9 cellular contexts compared by ENCODE assay signal in the genomic region with DNA sequence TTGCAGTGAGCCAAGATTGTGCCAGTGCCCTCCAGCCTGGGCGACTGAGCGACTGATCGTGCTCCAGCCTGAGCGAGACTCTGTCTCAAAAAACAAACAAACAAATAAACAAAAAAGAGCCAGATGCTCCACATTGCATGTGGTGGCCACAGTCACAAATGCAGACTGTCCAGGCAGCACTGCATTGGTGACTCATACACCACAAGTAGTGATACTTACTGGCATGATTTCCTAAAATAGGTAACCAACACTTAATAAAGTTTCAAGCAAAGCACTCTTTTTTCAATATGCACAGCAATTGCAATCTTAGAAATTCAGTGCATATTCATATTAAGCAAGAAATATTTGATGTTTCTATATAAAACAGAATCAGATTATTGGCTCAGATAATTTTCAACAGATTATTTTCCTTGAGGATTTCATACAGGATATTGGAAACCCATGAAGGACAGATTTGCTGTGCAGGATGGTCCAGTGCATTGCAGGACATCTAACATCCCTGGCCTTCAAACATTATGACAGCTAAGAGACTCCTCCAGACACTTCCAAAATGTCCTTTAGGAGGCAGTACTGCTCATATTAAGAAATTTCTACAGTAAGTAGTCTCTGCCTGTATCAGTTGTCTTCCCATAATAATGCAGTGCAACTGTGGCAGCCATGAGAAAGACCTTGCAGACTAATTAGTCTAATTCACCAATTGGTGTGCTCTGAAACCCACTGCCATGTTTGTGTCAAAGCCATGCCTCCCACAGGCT. TPM values are rescaled to one million over a fixed set of nuclear protein-coding genes. Genes with fewer than 3 reads are reported as not detected.
DNase-seq lines count a peak whose midpoint lies in the region; ATAC-seq and TF ChIP-seq lines count a peak whose summit lies in the region.
"Had no signal": no experiment of that assay in that cellular context is flagged by ENCODE, and none has a peak within 500 bp of the region (broad histone marks: within the 10 kb centered on the region; RNA-seq: fewer than 3 reads in every experiment).

No MANE protein-coding gene starts in this region.

- 98% methylated on average over 4 of the region's 4 CpGs for WGBS in esophagus muscularis mucosa

- H3K27ac ChIP-seq in esophagus muscularis mucosa (replicated peaks in 1 of 4), result no peak overlapping the region
- H3K27ac ChIP-seq: ascending aorta had no signal

- intact Hi-C loops in esophagus muscularis mucosa (cut with DNase I), result no loop called here

- H3K27me3 ChIP-seq in esophagus muscularis mucosa, result no peaks in the 10 kb centered on the region
- H3K27me3 ChIP-seq: ascending aorta had no signal

- TF ChIP-seq EP300 in esophagus muscularis mucosa (IDR thresholded peaks at IDR 0.05), result no peak

- peak; percentile 28 for TF ChIP-seq CTCF in GM13976 (IDR thresholded peaks at IDR 0.05; ENCODE audit: borderline replicate concordance, control extremely low read depth, extremely low read depth, insufficient read depth, missing control alignments)
- TF ChIP-seq CTCF in fibroblast of pulmonary artery (IDR thresholded peaks at IDR 0.05; ENCODE audit: low read length, missing control alignments), result peak; percentile 37
- peak in 1 of 3 experiments; percentile 23 for TF ChIP-seq CTCF in esophagus muscularis mucosa (IDR thresholded peaks at IDR 0.05)

- no peaks in the 10 kb centered on the region for H3K36me3 ChIP-seq in esophagus muscularis mucosa
- H3K36me3 ChIP-seq: ascending aorta had no signal

- in situ Hi-C loops in GM13976 (cut with MboI; ENCODE audit: low sequenced_read_pairs, unreplicated experiment), result no loop called here

- ATAC-seq in HG02884 (IDR thresholded peaks at IDR 0.05; ENCODE audit: unreplicated experiment), result no peak

- peak; percentile 31 for DNase-seq in AG08396 (ENCODE audit: low spot score)
- peak; percentile 28 for DNase-seq in GM13976 (ENCODE audit: low spot score)
- peak; percentile 65 for DNase-seq in RPMI7951 (ENCODE audit: low read depth)
- DNase-seq in fibroblast of pulmonary artery (ENCODE audit: low read depth), result peak; percentile 35
- no peak for DNase-seq in esophagus muscularis mucosa (ENCODE audit: extremely low spot score)
- DNase-seq in activated naive CD4-positive, alpha-beta T cell treated with anti-CD3 and anti-CD28 coated beads, Interleukin-2, amount 50 U/mL, for 16 hours, result no peak
- DNase-seq in NCI-H1436 treated with DMSO at 0.1 percent for 48 hours (lab: John Stamatoyannopoulos, UW), result no peak

- no peak overlapping the region for H3K4me3 ChIP-seq in fibroblast of pulmonary artery (replicated peaks; ENCODE audit: low read depth, low read length)
- no peak overlapping the region for H3K4me3 ChIP-seq in esophagus muscularis mucosa
- H3K4me3 ChIP-seq: ascending aorta had no signal

- H3K9me3 ChIP-seq in esophagus muscularis mucosa, result no peaks in the 10 kb centered on the region
- H3K9me3 ChIP-seq: ascending aorta had no signal

- TF ChIP-seq POLR2A in esophagus muscularis mucosa (IDR thresholded peaks at IDR 0.05; ENCODE audit: low read depth), result no peak

- H3K4me1 ChIP-seq in esophagus muscularis mucosa, result peaks cover 16 to 31% (median 19%) of the 10 kb centered on the region in 4 donors

RNA-seq across cellular contexts. Expression of gene SLC1A4, which starts 10.5 kb away (rescaled TPM):
- 17.0 and 17.1 TPM in 2 replicates for total RNA-seq in RPMI7951 (2014; rRNA removed; shearing (Covaris generic))
- 10 to 100 TPM; 10.4 to 15.1 (median 10.8) TPM for total RNA-seq in esophagus muscularis mucosa

Comparison
In these comparisons a context has a peak if more than half of its experiments do, and no peak if none do; other contexts are left out.
1. DNase-seq: peak in AG08396 (single experiment), GM13976 (single experiment), RPMI7951 (single experiment) and fibroblast of pulmonary artery (single experiment); none in esophagus muscularis mucosa (single experiment), activated naive CD4-positive, alpha-beta T cell treated with anti-CD3 and anti-CD28 coated beads, Interleukin-2, amount 50 U/mL, for 16 hours (single experiment) and NCI-H1436 treated with DMSO at 0.1 percent for 48 hours (single experiment).